In genomic region chr9:128807827-128808226, GRCh38 we compare ENCODE assay signal across 28 cellular contexts.
"Had no signal": no experiment of that assay in that cellular context is flagged by ENCODE, and none has a peak within 500 bp of the region (broad histone marks: within the 10 kb centered on the region; RNA-seq: fewer than 3 reads in every experiment).

No MANE protein-coding gene starts in this region.

- H3K4me3 ChIP-seq: ovary, psoas muscle, right lobe of liver, sigmoid colon, smooth muscle cell, spleen, suprapubic skin, testis, tibial artery, transverse colon, upper lobe of right lung, uterus had no signal

- H2AFZ ChIP-seq: parathyroid adenoma had no signal

- DNase-seq: naive thymus-derived CD8-positive, alpha-beta T cell; nephron progenitor cell; nucleus accumbens; ovary; psoas muscle; right cardiac atrium; right lobe of liver; sigmoid colon; spleen; stimulated activated CD4-positive, alpha-beta T cell treated with anti-CD3 and anti-CD28 coated beads, Interleukin-12 subunit alpha, Interleukin-12 subunit beta, amount 100 ng/mL, for 4 hours; stimulated activated CD4-positive, alpha-beta T cell treated with anti-CD3 and anti-CD28 coated beads, Interleukin-1b, Interleukin-23, amount 100 ng/mL, for 48 hours; stimulated activated CD4-positive, alpha-beta T cell treated with anti-CD3 and anti-CD28 coated beads, Interleukin-4, amount 100 ng/mL, for 1 hour; stimulated activated CD4-positive, alpha-beta T cell treated with anti-CD3 and anti-CD28 coated beads, Interleukin-4, amount 100 ng/mL, for 4 hours; stimulated activated CD8-positive, alpha-beta memory T cell treated with anti-CD3 and anti-CD28 coated beads, Interleukin-4, amount 100 ng/mL, for 48 hours; stimulated activated naive CD4-positive, alpha-beta T cell; stimulated activated naive CD8-positive, alpha-beta T cell treated with anti-CD3 and anti-CD28 coated beads, Interleukin-15, amount 100 ng/mL, for 72 hours; stimulated activated naive CD8-positive, alpha-beta T cell treated with anti-CD3 and anti-CD28 coated beads, Interleukin-15, Interleukin-2, amounts not matched to agents 100 U/mL and 50 U/mL, for 24 hours; substantia nigra; testis; tibial artery; transverse colon; upper lobe of right lung; uterus had no signal

- H3K9me3 ChIP-seq: neutrophil, ovary, psoas muscle, right lobe of liver, sigmoid colon, spleen, suprapubic skin, testis, tibial artery, transverse colon, upper lobe of right lung, uterus had no signal

- ATAC-seq: naive thymus-derived CD8-positive, alpha-beta T cell; psoas muscle; stimulated activated memory B cell treated with anti-CD40 and anti-IgM and Interleukin-4, amounts not matched to agents 10 μg/mL and 1 μg/mL and 100 μg/mL, for 72 hours; stimulated activated naive CD8-positive, alpha-beta T cell treated with anti-CD3 and anti-CD28 coated beads, Interleukin-15, amount 100 ng/mL, for 72 hours; stimulated activated naive CD8-positive, alpha-beta T cell treated with anti-CD3 and anti-CD28 coated beads, Interleukin-15, Interleukin-2, amounts not matched to agents 100 U/mL and 50 U/mL, for 24 hours; upper lobe of right lung had no signal

- H3K4me1 ChIP-seq: parathyroid adenoma, psoas muscle, right lobe of liver, sigmoid colon, spleen, suprapubic skin, testis, tibial artery, transverse colon, upper lobe of right lung, uterus had no signal

- H3K27me3 ChIP-seq: neutrophil, ovary, right lobe of liver, sigmoid colon, spleen, suprapubic skin, testis, tibial artery, transverse colon, upper lobe of right lung, uterus had no signal

- H3K4me2 ChIP-seq: smooth muscle cell had no signal

- H3K79me2 ChIP-seq: parathyroid adenoma had no signal

- H3K36me3 ChIP-seq: ovary, uterus had no signal

- H3K27ac ChIP-seq: neutrophil, ovary, parathyroid adenoma, psoas muscle, right lobe of liver, sigmoid colon, spleen, suprapubic skin, testis, tibial artery, transverse colon, upper lobe of right lung, uterus had no signal
